Comparison of ENCODE assay signal across 8 cellular contexts in the genomic region with DNA sequence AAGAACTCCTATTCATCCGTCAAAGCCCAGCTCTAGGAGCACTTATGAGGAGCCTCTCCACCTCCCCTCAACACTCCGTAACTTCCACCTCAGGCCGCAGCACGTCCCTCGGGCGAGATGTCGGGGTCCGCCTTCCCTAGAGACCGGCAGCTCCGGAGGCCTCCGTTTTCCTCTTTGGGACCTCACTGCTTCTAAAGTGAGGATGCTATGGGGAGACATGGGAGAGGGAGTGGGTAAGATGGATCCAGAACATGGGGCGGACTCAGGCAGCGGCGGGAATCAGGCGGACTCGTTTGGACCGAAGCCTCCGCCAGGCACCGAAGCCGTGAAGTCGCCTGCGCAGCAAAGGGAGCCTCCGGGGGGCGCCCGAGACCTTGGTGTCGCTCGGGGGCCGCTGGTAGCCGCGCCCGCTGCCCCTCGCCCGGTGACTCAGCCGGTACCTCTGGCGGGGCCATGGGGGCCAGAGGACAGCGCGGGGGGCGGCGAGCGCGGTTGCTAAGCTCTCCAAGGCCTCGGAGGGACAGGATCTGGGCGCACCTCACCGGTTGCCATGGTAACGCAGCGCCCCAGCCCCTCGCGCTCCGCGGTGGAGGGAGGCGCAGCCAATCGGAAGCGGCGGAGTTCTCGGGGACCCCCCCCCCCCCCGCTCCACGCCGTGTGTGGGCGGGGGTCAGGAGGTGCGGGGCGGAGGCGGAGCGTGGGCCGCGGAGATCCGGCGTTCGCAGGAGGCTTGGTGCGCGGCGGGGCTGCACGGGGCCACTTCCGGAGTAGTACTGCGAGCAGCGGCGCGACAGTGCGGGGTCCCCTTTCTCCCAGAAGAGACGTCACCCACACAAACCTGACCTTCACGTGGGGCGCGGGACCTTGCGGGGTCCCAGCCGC. TPM values are rescaled to one million over a fixed set of nuclear protein-coding genes. Genes with fewer than 3 reads are reported as not detected.
DNase-seq lines count a peak whose midpoint lies in the region; ATAC-seq and TF ChIP-seq lines count a peak whose summit lies in the region.

No MANE protein-coding gene starts in this region.

- H3K27me3 ChIP-seq in NT2/D1 (ENCODE audit: insufficient read depth, insufficient read length): peaks cover 76% of the 10 kb centered on the region

- peak overlapping the region; percentile 61 for H3K9ac ChIP-seq in NT2/D1 (ENCODE audit: insufficient read length, low read depth)

- peak overlapping the region; percentile 38 for H3K27ac Mint-ChIP-seq in activated T-cell treated with anti-CD3 and anti-CD28 coated beads, Interleukin-2, amount 50 U/mL, for 72 hours
- peak overlapping the region; percentile 85 to 96 (median 88) for H3K27ac Mint-ChIP-seq in nephron

- H3K4me3 Mint-ChIP-seq in activated T-cell treated with anti-CD3 and anti-CD28 coated beads, Interleukin-2, amount 50 U/mL, for 72 hours: peak overlapping the region; percentile 83 to 88
- H3K4me3 Mint-ChIP-seq in nephron: peak overlapping the region; percentile 81 to 91 (median 90)

- peaks cover 22% of the 10 kb centered on the region for H3K4me1 Mint-ChIP-seq in activated T-cell treated with anti-CD3 and anti-CD28 coated beads, Interleukin-2, amount 50 U/mL, for 72 hours (ENCODE audit: low read depth)
- peaks cover 17% of the 10 kb centered on the region for H3K4me1 Mint-ChIP-seq in nephron

- peaks cover 0 to 2% of the 10 kb centered on the region in 2 donors for H3K36me3 Mint-ChIP-seq in activated T-cell treated with anti-CD3 and anti-CD28 coated beads, Interleukin-2, amount 50 U/mL, for 72 hours (ENCODE audit: insufficient read depth in 2 of 2)
- H3K36me3 Mint-ChIP-seq in nephron (ENCODE audit: low read depth): no peaks in the 10 kb centered on the region

- peaks cover 10% of the 10 kb centered on the region for H3K27me3 Mint-ChIP-seq in activated T-cell treated with anti-CD3 and anti-CD28 coated beads, Interleukin-2, amount 50 U/mL, for 72 hours (ENCODE audit: low read depth)
- peaks cover 50% of the 10 kb centered on the region for H3K27me3 Mint-ChIP-seq in nephron (ENCODE audit: low read depth)

- no peak overlapping the region for H3K27ac ChIP-seq in substantia nigra (ENCODE audit: low read depth, low read length, poor library complexity, severe bottlenecking)

- ATAC-seq in Right ventricle myocardium inferior (peak; percentile 9), HG03521 (IDR thresholded peaks at IDR 0.05; ENCODE audit: unreplicated experiment) (no peak)
- ATAC-seq in activated T-cell treated with anti-CD3 and anti-CD28 coated beads, Interleukin-2, amount 50 U/mL, for 72 hours (replicated peaks in 1 of 2): peak; percentile 36 to 40

- no peaks in the 10 kb centered on the region for H3K9me3 Mint-ChIP-seq in activated T-cell treated with anti-CD3 and anti-CD28 coated beads, Interleukin-2, amount 50 U/mL, for 72 hours
- no peaks in the 10 kb centered on the region for H3K9me3 Mint-ChIP-seq in nephron

- peak; percentile 80 for DNase-seq in Right ventricle myocardium inferior (ENCODE audit: missing footprints)
- DNase-seq in cardiac septum (ENCODE audit: low spot score): no peak
- no peak for DNase-seq in NT2/D1 (ENCODE audit: low read depth, low spot score)
- peak; percentile 90 to 91 for DNase-seq in activated T-cell treated with anti-CD3 and anti-CD28 coated beads, Interleukin-2, amount 50 U/mL, for 72 hours
- DNase-seq in fibroblast of gingiva (ENCODE audit: low read depth): peak; percentile 66
- DNase-seq in substantia nigra (lab: John Stamatoyannopoulos, UW): peak in 37 of 49 donors; percentile 10 to 94 (median 55)

- intact Hi-C loops in Right ventricle myocardium inferior (cut with DNase I) (loop anchor here (1.0 kb wide), 2 partner anchors 191 to 230 kb away; no protein-coding TSS in a partner anchor), cardiac septum (cut with DNase I) (loop anchor here (1.0 to 2.0 kb wide), 2 partner anchors 191 to 229 kb away; no protein-coding TSS in a partner anchor)

- H3K9me3 ChIP-seq in NT2/D1 (ENCODE audit: insufficient read depth, low read length): peaks cover 7% of the 10 kb centered on the region; the same call in 1 of the 2 replicates

- H3K36me3 ChIP-seq in NT2/D1 (ENCODE audit: insufficient read depth, insufficient read length, low read length): peaks cover 14% of the 10 kb centered on the region

- H3K4me1 ChIP-seq in NT2/D1 (ENCODE audit: insufficient read depth, insufficient read length): peaks cover 14% of the 10 kb centered on the region

- peak overlapping the region; percentile 43 for H3K4me3 ChIP-seq in NT2/D1 (ENCODE audit: insufficient read length, low read depth)

- TF ChIP-seq CTCF in nephron (IDR thresholded peaks at IDR 0.05; ENCODE audit: unreplicated experiment in 3 of 3): peak; percentile 54 to 56 (median 55)

RNA-seq across cellular contexts. Expression of a gene that starts 1.3 kb away (rescaled TPM):
- 22.7 TPM for total RNA-seq in Right ventricle myocardium inferior
- 15.0 TPM for total RNA-seq in cardiac septum
- 10 to 100 TPM; 11.7 to 21.4 TPM for total RNA-seq in activated T-cell treated with anti-CD3 and anti-CD28 coated beads, Interleukin-2, amount 50 U/mL, for 72 hours

RNA-seq across cellular contexts. Expression of a gene that starts 11.8 kb away (rescaled TPM):
- total RNA-seq in Right ventricle myocardium inferior: 14.3 TPM
- 19.8 TPM for total RNA-seq in cardiac septum
- 10 to 100 TPM; 29.0 to 33.3 TPM for total RNA-seq in activated T-cell treated with anti-CD3 and anti-CD28 coated beads, Interleukin-2, amount 50 U/mL, for 72 hours

RNA-seq across cellular contexts. Expression of a gene that starts 23.7 kb away (rescaled TPM):
- 24.1 TPM for total RNA-seq in Right ventricle myocardium inferior
- total RNA-seq in cardiac septum: 28.8 TPM
- 10 to 100 TPM; 36.8 to 40.8 TPM for total RNA-seq in activated T-cell treated with anti-CD3 and anti-CD28 coated beads, Interleukin-2, amount 50 U/mL, for 72 hours

RNA-seq across cellular contexts. Expression of a gene that starts 28.5 kb away (rescaled TPM):
- total RNA-seq in Right ventricle myocardium inferior (3.2 TPM), cardiac septum (0.32 TPM)
- under 1 TPM; 0.14 to 0.21 TPM for total RNA-seq in activated T-cell treated with anti-CD3 and anti-CD28 coated beads, Interleukin-2, amount 50 U/mL, for 72 hours

Comparison
In these comparisons a context has a peak if more than half of its experiments do, and no peak if none do; other contexts are left out.
1. DNase-seq: peak in Right ventricle myocardium inferior (single experiment), activated T-cell treated with anti-CD3 and anti-CD28 coated beads, Interleukin-2, amount 50 U/mL, for 72 hours (2 of 2), fibroblast of gingiva (single experiment) and substantia nigra (37 of 49); none in cardiac septum (single experiment) and NT2/D1 (single experiment).